ENCODE assay signal across 9 cellular contexts in the genomic region with DNA sequence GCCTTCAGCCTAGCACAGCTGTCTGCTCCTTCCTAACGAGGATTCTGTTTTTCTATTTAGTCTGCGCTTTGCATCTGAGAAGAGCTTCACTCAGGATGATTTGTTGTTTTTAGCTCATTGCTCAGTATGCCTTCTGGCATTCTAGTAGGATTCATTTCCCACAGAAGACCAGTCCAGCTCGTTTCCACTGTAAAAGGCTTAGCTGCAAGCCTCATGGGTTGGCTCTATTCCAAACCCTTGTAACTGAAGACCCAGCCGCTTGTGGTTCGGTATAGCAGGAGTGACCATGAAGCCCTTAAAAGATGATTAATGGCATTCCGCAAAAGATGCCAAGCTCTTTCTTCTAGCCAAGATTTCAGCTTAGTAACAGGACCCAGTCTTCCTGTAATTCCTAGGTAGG. TPM values are rescaled to one million over a fixed set of nuclear protein-coding genes. Genes with fewer than 3 reads are reported as not detected.
DNase-seq lines count a peak whose midpoint lies in the region; ATAC-seq and TF ChIP-seq lines count a peak whose summit lies in the region.
"Had no signal": no experiment of that assay in that cellular context is flagged by ENCODE, and none has a peak within 500 bp of the region (broad histone marks: within the 10 kb centered on the region; RNA-seq: fewer than 3 reads in every experiment).

No MANE protein-coding gene starts in this region.

- H3K9ac ChIP-seq in Karpas-422 (ENCODE audit: low read length), result no peak overlapping the region

- no peak overlapping the region for H3K4me2 ChIP-seq in Karpas-422 (ENCODE audit: low read depth, low read length, poor library complexity, severe bottlenecking)

- H3K4me3 ChIP-seq in thyroid gland (replicated peaks in 1 of 3), result no peak overlapping the region
- no peak overlapping the region for H3K4me3 ChIP-seq in CD4-positive, alpha-beta memory T cell (ENCODE audit: low read length in 2 of 2)
- H3K4me3 ChIP-seq in Karpas-422 (ENCODE audit: low read length), result no peak overlapping the region

- no peaks in the 10 kb centered on the region for H3K36me3 ChIP-seq in thyroid gland
- H3K36me3 ChIP-seq in CD4-positive, alpha-beta memory T cell (ENCODE audit: insufficient read depth, low read length), result no peaks in the 10 kb centered on the region
- H3K36me3 ChIP-seq in Karpas-422 (ENCODE audit: insufficient read depth, low read length), result no peaks in the 10 kb centered on the region

- CTCF ChIA-PET in CD4-positive, alpha-beta memory T cell (lab: Charles Lee; ENCODE audit: partially characterized antibody), result interaction anchor here (1.2 to 1.4 kb wide), 2 partner anchors 11 to 12 kb away, joined by 3 read pairs; no protein-coding TSS in a partner anchor

- peaks cover 25 to 46% of the 10 kb centered on the region in 2 donors for H3K4me1 ChIP-seq in thyroid gland
- no peaks in the 10 kb centered on the region for H3K4me1 ChIP-seq in CD4-positive, alpha-beta memory T cell (ENCODE audit: insufficient read depth, low read length)
- no peaks in the 10 kb centered on the region for H3K4me1 ChIP-seq in Karpas-422 (ENCODE audit: low read length)

- H3K27me3 ChIP-seq in thyroid gland (no peaks in the 10 kb centered on the region), Karpas-422 (ENCODE audit: low read length) (no peaks in the 10 kb centered on the region)
- H3K27me3 ChIP-seq in CD4-positive, alpha-beta memory T cell (ENCODE audit: insufficient read depth, low read length), result no peaks in the 10 kb centered on the region

- H2AFZ ChIP-seq in Karpas-422 (ENCODE audit: low read length), result no peak overlapping the region

- no peaks in the 10 kb centered on the region for H3K4me1 Mint-ChIP-seq in CD4-positive, alpha-beta memory T cell
- no peaks in the 10 kb centered on the region for H3K4me1 Mint-ChIP-seq in naive thymus-derived CD8-positive, alpha-beta T cell

- WGBS in thyroid gland, 2 donors, result 8 to 16% methylated on average over 6 of the region's 6 CpGs

- H3K27ac ChIP-seq in thyroid gland (peak overlapping the region; percentile 67 to 74 (median 68)), Karpas-422 (ENCODE audit: low read length) (no peak overlapping the region)
- H3K27ac ChIP-seq in CD4-positive, alpha-beta memory T cell (ENCODE audit: low read depth, low read length), result no peak overlapping the region

- H3K27me3 Mint-ChIP-seq in CD4-positive, alpha-beta memory T cell, result peaks cover 2 to 4% of the 10 kb centered on the region in 2 donors
- H3K27me3 Mint-ChIP-seq in naive thymus-derived CD8-positive, alpha-beta T cell, result peaks cover 12 to 36% (median 18%) of the 10 kb centered on the region in 5 donors

- POLR2A ChIA-PET in CD4-positive, alpha-beta memory T cell (lab: Charles Lee; ENCODE audit: partially characterized antibody), result no interaction called here
- POLR2A ChIA-PET in naive thymus-derived CD8-positive, alpha-beta T cell (lab: Charles Lee), result no interaction called here

- DNase-seq in HuH-7.5 (ENCODE audit: low spot score), result peak; percentile 6
- DNase-seq in RPMI7951 (ENCODE audit: low read depth), result peak; percentile 100
- peak; percentile 85 for DNase-seq in fibroblast of the conjunctiva (ENCODE audit: low read depth)
- DNase-seq in thyroid gland, result peak; percentile 72 to 76
- DNase-seq in midbrain (lab: John Stamatoyannopoulos, UW), result no peak
- no peak for DNase-seq in CD4-positive, alpha-beta memory T cell
- DNase-seq in Karpas-422, result no peak
- no peak for DNase-seq in naive thymus-derived CD8-positive, alpha-beta T cell
- DNase-seq: stimulated activated CD4-positive, alpha-beta T cell treated with anti-CD3 and anti-CD28 coated beads, Interleukin-12 subunit alpha, Interleukin-12 subunit beta, amount 100 ng/mL, for 4 hours had no signal

- H3K27ac Mint-ChIP-seq in CD4-positive, alpha-beta memory T cell, result no peak overlapping the region
- no peak overlapping the region for H3K27ac Mint-ChIP-seq in naive thymus-derived CD8-positive, alpha-beta T cell

- H3K9me3 ChIP-seq in thyroid gland, result no peaks in the 10 kb centered on the region
- H3K9me3 ChIP-seq in CD4-positive, alpha-beta memory T cell (ENCODE audit: control insufficient read depth in 1 of 2, low read length in 2 of 2), result no peaks in the 10 kb centered on the region
- no peaks in the 10 kb centered on the region for H3K9me3 ChIP-seq in Karpas-422 (ENCODE audit: low read length)

- no peaks in the 10 kb centered on the region for H3K36me3 Mint-ChIP-seq in CD4-positive, alpha-beta memory T cell
- H3K36me3 Mint-ChIP-seq in naive thymus-derived CD8-positive, alpha-beta T cell, result no peaks in the 10 kb centered on the region

- peak in 1 of 2 donors; percentile 17 for TF ChIP-seq POLR2A in thyroid gland (IDR thresholded peaks at IDR 0.05)

- no peak overlapping the region for H3K4me3 Mint-ChIP-seq in CD4-positive, alpha-beta memory T cell
- H3K4me3 Mint-ChIP-seq in naive thymus-derived CD8-positive, alpha-beta T cell, result no peak overlapping the region

- TF ChIP-seq CTCF in thyroid gland (IDR thresholded peaks at IDR 0.05), result no peak

- H3K9me3 Mint-ChIP-seq in CD4-positive, alpha-beta memory T cell, result peaks cover 0 to 1% (median 0%) of the 10 kb centered on the region in 8 donors
- H3K9me3 Mint-ChIP-seq in naive thymus-derived CD8-positive, alpha-beta T cell, result no peaks in the 10 kb centered on the region

- ATAC-seq in naive thymus-derived CD8-positive, alpha-beta T cell, result no peak

- intact Hi-C loops in thyroid gland (cut with DNase I), result no loop called here
- intact Hi-C loops in CD4-positive, alpha-beta memory T cell (cut with micrococcal nuclease), result no loop called here

- H3K9me2 ChIP-seq in Karpas-422 (replicated peaks; ENCODE audit: insufficient read depth, low read length), result no peaks in the 10 kb centered on the region

- H4K20me1 ChIP-seq in Karpas-422 (ENCODE audit: insufficient read depth, low read depth, low read length), result no peaks in the 10 kb centered on the region

- H3K79me2 ChIP-seq in Karpas-422 (ENCODE audit: low read length), result no peaks in the 10 kb centered on the region

RNA-seq across cellular contexts. Expression of gene ADGRF1, which starts 7.2 kb away (rescaled TPM):
- total RNA-seq in RPMI7951 (2014; rRNA removed; shearing (Covaris generic)), result 0.24 and 0.39 TPM in 2 replicates
- 10 to 100 TPM; 15.1 to 36.2 (median 19.3) TPM for total RNA-seq in thyroid gland
- not detected for total RNA-seq in CD4-positive, alpha-beta memory T cell
- polyA plus RNA-seq in CD4-positive, alpha-beta memory T cell, result not detected
- not detected in 2 replicates for total RNA-seq in Karpas-422 (2014; rRNA removed; shearing (Covaris generic); ENCODE audit: low replicate concordance)
- not detected for total RNA-seq in naive thymus-derived CD8-positive, alpha-beta T cell
- not detected for polyA plus RNA-seq in naive thymus-derived CD8-positive, alpha-beta T cell

Comparison
In these comparisons a context has a peak if more than half of its experiments do, and no peak if none do; other contexts are left out.
1. DNase-seq: peak in HuH-7.5 (single experiment), RPMI7951 (single experiment), fibroblast of the conjunctiva (single experiment) and thyroid gland (2 of 2); none in midbrain (single experiment), CD4-positive, alpha-beta memory T cell (0 of 5), Karpas-422 (single experiment) and naive thymus-derived CD8-positive, alpha-beta T cell (0 of 10).
2. H3K27ac ChIP-seq: peak in thyroid gland (3 of 3); none in CD4-positive, alpha-beta memory T cell (single experiment) and Karpas-422 (single experiment).
3. RNA of gene ADGRF1, which starts 7.2 kb away (total RNA-seq): 15.1 to 36.2 TPM in thyroid gland; 0.24 to 0.39 TPM in RPMI7951, not detected in CD4-positive, alpha-beta memory T cell, not detected in Karpas-422 and not detected in naive thymus-derived CD8-positive, alpha-beta T cell; every median in the first group is over 10 times any median in the second.